Comparison of ENCODE assay signal across 23 cellular contexts in the genomic region with DNA sequence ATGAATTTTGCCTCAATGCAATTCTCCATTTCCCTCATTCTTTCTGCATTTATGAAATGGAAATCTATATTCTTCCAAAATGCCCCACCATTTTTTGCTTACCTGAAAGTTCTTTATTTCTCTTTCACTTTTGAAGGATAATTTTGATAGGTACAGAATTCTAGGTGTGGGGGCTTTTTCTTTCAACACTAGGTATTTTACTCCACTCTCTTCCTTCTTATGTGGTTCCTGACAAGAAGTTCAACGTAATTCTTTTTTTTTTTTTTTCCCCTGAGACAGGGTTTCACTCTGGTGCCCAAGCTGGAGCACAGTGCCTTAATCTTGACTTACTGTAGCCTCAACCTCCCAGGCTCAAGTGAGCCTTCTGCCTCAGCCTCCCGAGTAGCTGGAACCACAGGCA.
"Had no signal": no experiment of that assay in that cellular context is flagged by ENCODE, and none has a peak within 500 bp of the region (broad histone marks: within the 10 kb centered on the region; RNA-seq: fewer than 3 reads in every experiment).

No MANE protein-coding gene starts in this region.

- H3K27ac ChIP-seq: breast epithelium, SK-N-MC, WERI-Rb-1 had no signal

- H3K4me3 ChIP-seq: breast epithelium, MG63, SK-N-MC had no signal

- H3K4me1 ChIP-seq: breast epithelium had no signal

- H3K36me3 ChIP-seq: breast epithelium, MG63, WERI-Rb-1 had no signal

- H3K27ac Mint-ChIP-seq: activated naive CD8-positive, alpha-beta T cell treated with anti-CD3 and anti-CD28 coated beads, Interleukin-2, amount 10 ng/mL, durations not matched to agents 7 days and 5 days; T-cell had no signal

- H3K36me3 Mint-ChIP-seq: activated naive CD8-positive, alpha-beta T cell treated with anti-CD3 and anti-CD28 coated beads, Interleukin-2, amount 10 ng/mL, durations not matched to agents 7 days and 5 days; T-cell had no signal

- H3K27me3 Mint-ChIP-seq: T-cell had no signal

- DNase-seq: activated CD4-positive, alpha-beta T cell treated with anti-CD3 and anti-CD28 coated beads for 4 hours; activated CD4-positive, alpha-beta T cell treated with anti-CD3 and anti-CD28 coated beads, Interleukin-2, amount 50 U/mL, for 4 hours; activated naive CD8-positive, alpha-beta T cell treated with anti-CD3 and anti-CD28 coated beads, Interleukin-2, amount 10 ng/mL, durations not matched to agents 7 days and 5 days; activated T-cell treated with anti-CD3 and anti-CD28 coated beads for 4 hours; aorta; caudate nucleus; MG63; MV-4-11; NCI-H1092 treated with DMSO at 0.1 percent for 48 hours; NCI-H1436; NCI-H1694 treated with DMSO at 0.1 percent for 48 hours; NCI-H2029 treated with DMSO at 0.1 percent for 48 hours; NCI-H510A treated with DMSO at 0.1 percent for 48 hours; NCI-H69; NK-92 treated with Interleukin-12 subunit alpha and Interleukin-12 subunit beta, amount 100 ng/mL, for 24 hours; OCI-M1; RPMI8226; T-cell; WERI-Rb-1 had no signal

- H3K9me3 Mint-ChIP-seq: activated naive CD8-positive, alpha-beta T cell treated with anti-CD3 and anti-CD28 coated beads, Interleukin-2, amount 10 ng/mL, durations not matched to agents 7 days and 5 days; T-cell had no signal

- H3K9me3 ChIP-seq: breast epithelium, MG63 had no signal

- ATAC-seq: Panc1, Right ventricle myocardium inferior had no signal

- H3K4me3 Mint-ChIP-seq: activated naive CD8-positive, alpha-beta T cell treated with anti-CD3 and anti-CD28 coated beads, Interleukin-2, amount 10 ng/mL, durations not matched to agents 7 days and 5 days; T-cell had no signal

- H3K27me3 ChIP-seq: breast epithelium, MG63 had no signal
